Comparison of ENCODE assay signal across 7 cellular contexts in genomic region chr7:1503390-1503789, GRCh38. TPM values are rescaled to one million over a fixed set of nuclear protein-coding genes. Genes with fewer than 3 reads are reported as not detected.
DNase-seq lines count a peak whose midpoint lies in the region; ATAC-seq, FAIRE-seq and TF ChIP-seq lines count a peak whose summit lies in the region.

No MANE protein-coding gene starts in this region.

- peaks cover 6% of the 10 kb centered on the region for H3K4me1 ChIP-seq in iPS-15b (ENCODE audit: control insufficient read depth, insufficient read depth, low read length)

- DNase-seq in HL-60 (ENCODE audit: low read depth in 1 of 2, low spot score in 1 of 2) (peak in 1 of 2 experiments; percentile 24), GM12892 (ENCODE audit: insufficient read length) (no peak), NCI-H446 (lab: John Stamatoyannopoulos, UW) (no peak)
- no peak for DNase-seq in activated T-helper 1 cell treated with anti-CD3 and anti-CD28 coated beads, Interleukin-12 subunit alpha, Interleukin-12 subunit beta, Interleukin-2, Interleukin-4 antibody, amounts not matched to agents 30 ng/mL and 10 ng/mL and 1 ng/mL, durations not matched to agents 14 hours and 24 hours and 36 hours (ENCODE audit: low spot score)
- no peak for DNase-seq in stimulated activated naive B cell treated with anti-CD40 and anti-IgM and Interleukin-4, amounts not matched to agents 10 μg/mL and 1 μg/mL and 100 μg/mL, for 72 hours

- peak overlapping the region; percentile 86 for H3K27ac ChIP-seq in HL-60 (replicated peaks)

- peaks cover 19% of the 10 kb centered on the region for H3K36me3 Mint-ChIP-seq in activated T-helper 1 cell treated with anti-CD3 and anti-CD28 coated beads, Interleukin-12 subunit alpha, Interleukin-12 subunit beta, Interleukin-2, Interleukin-4 antibody, amounts not matched to agents 30 ng/mL and 10 ng/mL and 1 ng/mL, durations not matched to agents 14 hours and 24 hours and 36 hours (ENCODE audit: low read depth)
- H3K36me3 Mint-ChIP-seq in stimulated activated naive B cell treated with anti-CD40 and anti-IgM and Interleukin-4, amounts not matched to agents 10 μg/mL and 1 μg/mL and 100 μg/mL, for 72 hours = peaks cover 26 to 27% of the 10 kb centered on the region in 2 donors

- H3K36me3 ChIP-seq in iPS-15b (ENCODE audit: control insufficient read depth, insufficient read depth, low read length) = peaks cover 41% of the 10 kb centered on the region

- H3K27me3 ChIP-seq in HL-60 (ENCODE audit: insufficient read depth, poor library complexity, severe bottlenecking) = no peaks in the 10 kb centered on the region
- no peaks in the 10 kb centered on the region for H3K27me3 ChIP-seq in iPS-15b (ENCODE audit: control insufficient read depth, insufficient read depth, low read length)

- TF ChIP-seq POLR2A in GM12892 (IDR thresholded peaks at IDR 0.05; ENCODE audit: low read depth, low read length) = no peak

- peak overlapping the region; percentile 44 for H3K27ac Mint-ChIP-seq in activated T-helper 1 cell treated with anti-CD3 and anti-CD28 coated beads, Interleukin-12 subunit alpha, Interleukin-12 subunit beta, Interleukin-2, Interleukin-4 antibody, amounts not matched to agents 30 ng/mL and 10 ng/mL and 1 ng/mL, durations not matched to agents 14 hours and 24 hours and 36 hours
- H3K27ac Mint-ChIP-seq in stimulated activated naive B cell treated with anti-CD40 and anti-IgM and Interleukin-4, amounts not matched to agents 10 μg/mL and 1 μg/mL and 100 μg/mL, for 72 hours = peak overlapping the region; percentile 56

- ATAC-seq in stimulated activated naive B cell treated with anti-CD40 and anti-IgM and Interleukin-4, amounts not matched to agents 10 μg/mL and 1 μg/mL and 100 μg/mL, for 72 hours (replicated peaks) = no peak
- ATAC-seq in HG02610 (IDR thresholded peaks at IDR 0.05; ENCODE audit: unreplicated experiment) = no peak

- H3K9me3 ChIP-seq in iPS-15b (ENCODE audit: control insufficient read depth, insufficient read depth, low read length) = no peaks in the 10 kb centered on the region

- intact Hi-C loops in activated T-helper 1 cell treated with anti-CD3 and anti-CD28 coated beads, Interleukin-12 subunit alpha, Interleukin-12 subunit beta, Interleukin-2, Interleukin-4 antibody, amounts not matched to agents 30 ng/mL and 10 ng/mL and 1 ng/mL, durations not matched to agents 14 hours and 24 hours and 36 hours (cut with micrococcal nuclease) = no loop called here

- H3K4me1 Mint-ChIP-seq in activated T-helper 1 cell treated with anti-CD3 and anti-CD28 coated beads, Interleukin-12 subunit alpha, Interleukin-12 subunit beta, Interleukin-2, Interleukin-4 antibody, amounts not matched to agents 30 ng/mL and 10 ng/mL and 1 ng/mL, durations not matched to agents 14 hours and 24 hours and 36 hours (ENCODE audit: low read depth) = peaks cover 28% of the 10 kb centered on the region
- peaks cover 43 to 64% of the 10 kb centered on the region in 2 donors for H3K4me1 Mint-ChIP-seq in stimulated activated naive B cell treated with anti-CD40 and anti-IgM and Interleukin-4, amounts not matched to agents 10 μg/mL and 1 μg/mL and 100 μg/mL, for 72 hours

- H3K4me3 ChIP-seq in HL-60 (replicated peaks; ENCODE audit: insufficient read depth, low read length) (peak overlapping the region; percentile 100), iPS-15b (ENCODE audit: low read depth, low read length) (peak overlapping the region; percentile 63)

- no peaks in the 10 kb centered on the region for H3K9me3 Mint-ChIP-seq in activated T-helper 1 cell treated with anti-CD3 and anti-CD28 coated beads, Interleukin-12 subunit alpha, Interleukin-12 subunit beta, Interleukin-2, Interleukin-4 antibody, amounts not matched to agents 30 ng/mL and 10 ng/mL and 1 ng/mL, durations not matched to agents 14 hours and 24 hours and 36 hours
- H3K9me3 Mint-ChIP-seq in stimulated activated naive B cell treated with anti-CD40 and anti-IgM and Interleukin-4, amounts not matched to agents 10 μg/mL and 1 μg/mL and 100 μg/mL, for 72 hours = no peaks in the 10 kb centered on the region

- peak overlapping the region; percentile 89 for H3K4me3 Mint-ChIP-seq in activated T-helper 1 cell treated with anti-CD3 and anti-CD28 coated beads, Interleukin-12 subunit alpha, Interleukin-12 subunit beta, Interleukin-2, Interleukin-4 antibody, amounts not matched to agents 30 ng/mL and 10 ng/mL and 1 ng/mL, durations not matched to agents 14 hours and 24 hours and 36 hours
- H3K4me3 Mint-ChIP-seq in stimulated activated naive B cell treated with anti-CD40 and anti-IgM and Interleukin-4, amounts not matched to agents 10 μg/mL and 1 μg/mL and 100 μg/mL, for 72 hours = peak overlapping the region; percentile 92 to 97

- TF ChIP-seq CTCF in HL-60 (IDR thresholded peaks at IDR 0.05; ENCODE audit: insufficient read depth, low read length) = no peak

- peak overlapping the region; percentile 79 for H3K9ac ChIP-seq in iPS-15b (ENCODE audit: low read depth, low read length)

- no peaks in the 10 kb centered on the region for H3K27me3 Mint-ChIP-seq in activated T-helper 1 cell treated with anti-CD3 and anti-CD28 coated beads, Interleukin-12 subunit alpha, Interleukin-12 subunit beta, Interleukin-2, Interleukin-4 antibody, amounts not matched to agents 30 ng/mL and 10 ng/mL and 1 ng/mL, durations not matched to agents 14 hours and 24 hours and 36 hours (ENCODE audit: insufficient read depth)
- H3K27me3 Mint-ChIP-seq in stimulated activated naive B cell treated with anti-CD40 and anti-IgM and Interleukin-4, amounts not matched to agents 10 μg/mL and 1 μg/mL and 100 μg/mL, for 72 hours = no peaks in the 10 kb centered on the region

- no peak for FAIRE-seq in GM12892 (lab: Jason Lieb, UNC)

RNA-seq across cellular contexts. Expression of gene INTS1, which starts 0.8 kb away (rescaled TPM):
- 94.3 and 97.9 TPM in 2 replicates for total RNA-seq in activated T-helper 1 cell treated with anti-CD3 and anti-CD28 coated beads, Interleukin-12 subunit alpha, Interleukin-12 subunit beta, Interleukin-2, Interleukin-4 antibody, amounts not matched to agents 30 ng/mL and 10 ng/mL and 1 ng/mL, durations not matched to agents 14 hours and 24 hours and 36 hours
- 16.6 TPM for polyA plus RNA-seq in GM12892 (2012; ENCODE audit: missing spikeins)

RNA-seq across cellular contexts. Expression of gene MAFK, which starts 27.1 kb away (rescaled TPM):
- 48.1 and 51.7 TPM in 2 replicates for total RNA-seq in activated T-helper 1 cell treated with anti-CD3 and anti-CD28 coated beads, Interleukin-12 subunit alpha, Interleukin-12 subunit beta, Interleukin-2, Interleukin-4 antibody, amounts not matched to agents 30 ng/mL and 10 ng/mL and 1 ng/mL, durations not matched to agents 14 hours and 24 hours and 36 hours
- 2.2 TPM for polyA plus RNA-seq in GM12892 (2012; ENCODE audit: missing spikeins)

RNA-seq across cellular contexts. Expression of gene MICALL2, which starts 44.1 kb away (rescaled TPM):
- total RNA-seq in activated T-helper 1 cell treated with anti-CD3 and anti-CD28 coated beads, Interleukin-12 subunit alpha, Interleukin-12 subunit beta, Interleukin-2, Interleukin-4 antibody, amounts not matched to agents 30 ng/mL and 10 ng/mL and 1 ng/mL, durations not matched to agents 14 hours and 24 hours and 36 hours = 1.9 and 2.2 TPM in 2 replicates
- 0.36 TPM for polyA plus RNA-seq in GM12892 (2012; ENCODE audit: missing spikeins)

RNA-seq across cellular contexts. Expression of gene TMEM184A, which starts 52.6 kb away (rescaled TPM):
- 0.03 TPM in 1 of 2 replicates, not detected in the other for total RNA-seq in activated T-helper 1 cell treated with anti-CD3 and anti-CD28 coated beads, Interleukin-12 subunit alpha, Interleukin-12 subunit beta, Interleukin-2, Interleukin-4 antibody, amounts not matched to agents 30 ng/mL and 10 ng/mL and 1 ng/mL, durations not matched to agents 14 hours and 24 hours and 36 hours
- 0.13 TPM for polyA plus RNA-seq in GM12892 (2012; ENCODE audit: missing spikeins)
